27 cellular contexts compared by ENCODE assay signal in genomic region chr4:72641611-72642010, GRCh38.
A peak's percentile ranks its signal among the peaks of the same experiment; 100 is the strongest.
DNase-seq lines count a peak whose midpoint lies in the region; ATAC-seq, FAIRE-seq and TF ChIP-seq lines count a peak whose summit lies in the region.
"Had no signal": no experiment of that assay in that cellular context is flagged by ENCODE, and none has a peak within 500 bp of the region (broad histone marks: within the 10 kb centered on the region; RNA-seq: fewer than 3 reads in every experiment).

No MANE protein-coding gene starts in this region.

- no peaks in the 10 kb centered on the region for H3K36me3 ChIP-seq in bronchial epithelial cell (ENCODE audit: control insufficient read depth, insufficient read depth, low read length)
- H3K36me3 ChIP-seq: BE2C, SJCRH30 had no signal

- no peak for ATAC-seq in Right ventricle myocardium inferior
- no peak for ATAC-seq in Right ventricle myocardium superior (ENCODE audit: poor library complexity)
- no peak for ATAC-seq in activated T-cell treated with anti-CD3 and anti-CD28 coated beads, Interleukin-2, amount 50 U/mL, for 4 hours
- ATAC-seq in GM18505 (IDR thresholded peaks at IDR 0.05; ENCODE audit: unreplicated experiment) = no peak
- no peak for ATAC-seq in GM18873 (IDR thresholded peaks at IDR 0.05; ENCODE audit: low FRiP score, unreplicated experiment)
- ATAC-seq: HCT116, SK-N-SH treated with all-trans-retinoic acid at 6 μM for 48 hours had no signal

- no peak overlapping the region for H3K4me3 Mint-ChIP-seq in activated T-cell treated with anti-CD3 and anti-CD28 coated beads, Interleukin-2, amount 50 U/mL, for 4 hours
- H3K4me3 Mint-ChIP-seq: CD14-positive monocyte; CD8-positive, alpha-beta memory T cell had no signal

- no peak for TF ChIP-seq POLR2A in GM18505 (IDR thresholded peaks at IDR 0.05; ENCODE audit: borderline replicate concordance, extremely low read depth, insufficient read depth, insufficient read length)

- DNase-seq in Right ventricle myocardium inferior (ENCODE audit: missing footprints) = peak; percentile 58
- no peak for DNase-seq in Right ventricle myocardium superior
- peak; percentile 23 for DNase-seq in bronchial epithelial cell (ENCODE audit: low read depth)
- peak; percentile 13 for DNase-seq in glomerular visceral epithelial cell (ENCODE audit: extremely low spot score)
- DNase-seq in activated T-cell treated with anti-CD3 and anti-CD28 coated beads, Interleukin-2, amount 50 U/mL, for 4 hours = no peak
- DNase-seq in NCI-H2029 (lab: John Stamatoyannopoulos, UW) = no peak
- DNase-seq: 8988T; ACHN; BE2C; Calu3; CD8-positive, alpha-beta memory T cell; DMS79 treated with DMSO at 0.1 percent for 48 hours; Karpas-422; MV-4-11; NCI-H1105; NCI-H1436 treated with DMSO at 0.1 percent for 48 hours; NCI-H1930; NCI-H446; NCI-H524 treated with DMSO at 0.1 percent for 48 hours; NCI-H774; SJCRH30 had no signal

- no peak overlapping the region for H3K4me3 ChIP-seq in bronchial epithelial cell (ENCODE audit: low read depth, low read length)
- H3K4me3 ChIP-seq: SJCRH30 had no signal

- peaks cover 6% of the 10 kb centered on the region for H3K9me3 Mint-ChIP-seq in activated T-cell treated with anti-CD3 and anti-CD28 coated beads, Interleukin-2, amount 50 U/mL, for 4 hours

- no peak for TF ChIP-seq CTCF in bronchial epithelial cell (IDR thresholded peaks at IDR 0.05; ENCODE audit: insufficient read depth, low read length, severe bottlenecking)

- no peaks in the 10 kb centered on the region for H3K4me1 Mint-ChIP-seq in activated T-cell treated with anti-CD3 and anti-CD28 coated beads, Interleukin-2, amount 50 U/mL, for 4 hours (ENCODE audit: low read depth)
- H3K4me1 Mint-ChIP-seq: CD14-positive monocyte; CD8-positive, alpha-beta memory T cell had no signal

- peaks cover 2% of the 10 kb centered on the region for H3K27me3 Mint-ChIP-seq in activated T-cell treated with anti-CD3 and anti-CD28 coated beads, Interleukin-2, amount 50 U/mL, for 4 hours (ENCODE audit: low read depth)
- H3K27me3 Mint-ChIP-seq: CD8-positive, alpha-beta memory T cell had no signal

- FAIRE-seq in bronchial epithelial cell (lab: Jason Lieb, UNC) = no peak
- FAIRE-seq: RCC 7860 had no signal

- H3K27me3 ChIP-seq in bronchial epithelial cell (ENCODE audit: control insufficient read depth, insufficient read depth, low read length) = no peaks in the 10 kb centered on the region
- H3K27me3 ChIP-seq: BE2C, SJCRH30 had no signal

- intact Hi-C loops in Right ventricle myocardium inferior (cut with DNase I) = no loop called here
- intact Hi-C loops in Right ventricle myocardium superior (cut with DNase I) = no loop called here

- no peaks in the 10 kb centered on the region for H3K36me3 Mint-ChIP-seq in activated T-cell treated with anti-CD3 and anti-CD28 coated beads, Interleukin-2, amount 50 U/mL, for 4 hours (ENCODE audit: insufficient read depth)
- H3K36me3 Mint-ChIP-seq: CD14-positive monocyte; CD8-positive, alpha-beta memory T cell had no signal

Comparison
In these comparisons a context has a peak if more than half of its experiments do, and no peak if none do; other contexts are left out.
1. DNase-seq: peak in Right ventricle myocardium inferior (single experiment), bronchial epithelial cell (single experiment) and glomerular visceral epithelial cell (single experiment); none in Right ventricle myocardium superior (single experiment), activated T-cell treated with anti-CD3 and anti-CD28 coated beads, Interleukin-2, amount 50 U/mL, for 4 hours (single experiment) and NCI-H2029 (single experiment).